18 cellular contexts compared by ENCODE assay signal in the genomic region with DNA sequence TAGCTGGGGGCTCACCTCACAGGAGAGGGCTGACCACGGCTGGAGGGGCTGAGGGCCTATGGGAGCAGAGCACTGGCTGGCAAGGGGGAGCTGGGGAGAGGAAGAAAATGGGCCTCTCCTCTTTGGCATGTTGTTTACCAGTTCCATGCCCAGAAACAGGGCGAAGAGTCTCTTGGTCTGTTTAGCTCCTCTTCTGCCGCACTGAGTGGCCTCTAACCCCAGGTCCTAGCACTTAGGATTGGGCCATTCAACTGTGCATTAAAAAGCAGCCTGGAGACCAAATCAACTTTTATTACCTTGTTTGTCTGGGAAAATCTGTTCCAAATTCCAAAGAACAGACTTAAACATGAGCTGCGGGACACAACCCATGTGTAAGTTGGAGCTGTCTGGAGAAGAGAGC.
A peak's percentile ranks its signal among the peaks of the same experiment; 100 is the strongest.
DNase-seq lines count a peak whose midpoint lies in the region; ATAC-seq, FAIRE-seq and TF ChIP-seq lines count a peak whose summit lies in the region.
"Had no signal": no experiment of that assay in that cellular context is flagged by ENCODE, and none has a peak within 500 bp of the region (broad histone marks: within the 10 kb centered on the region; RNA-seq: fewer than 3 reads in every experiment).

No MANE protein-coding gene starts in this region.

- peak overlapping the region in 1 of 2 donors; percentile 4 for H3K9ac ChIP-seq in liver (ENCODE audit: low read depth in 1 of 2, low read length in 2 of 2)
- H3K9ac ChIP-seq in HepG2 (ENCODE audit: insufficient read depth, low read depth, low read length), result no peak overlapping the region
- H3K9ac ChIP-seq: BLaER1 treated with 17β-estradiol and CSF1 and Interleukin-3, amounts not matched to agents 10 nM and 100 nM had no signal

- intact Hi-C loops in HepG2 (cut with micrococcal nuclease; ENCODE audit: unreplicated experiment) (no loop called here), right lobe of liver (cut with DNase I) (no loop called here)

- H3K4me3 ChIP-seq in liver (ENCODE audit: low read depth in 1 of 3, low read length in 3 of 3) (no peak overlapping the region), HepG2 (replicated peaks in 1 of 3; ENCODE audit: insufficient read depth in 1 of 3, low read depth in 2 of 3, low read length in 3 of 3) (no peak overlapping the region), right lobe of liver (no peak overlapping the region), osteoblast (ENCODE audit: insufficient read depth, low read length) (no peak overlapping the region)
- H3K4me3 ChIP-seq: BLaER1 treated with 17β-estradiol and CSF1 and Interleukin-3, amounts not matched to agents 10 nM and 100 nM; GM12878; HAP-1 had no signal

- no peaks in the 10 kb centered on the region for H3K27me3 Mint-ChIP-seq in stimulated activated memory B cell treated with anti-CD40 and anti-IgM and Interleukin-4, amounts not matched to agents 10 μg/mL and 1 μg/mL and 100 μg/mL, for 72 hours
- H3K27me3 Mint-ChIP-seq: B cell had no signal

- H3K9me3 Mint-ChIP-seq in stimulated activated memory B cell treated with anti-CD40 and anti-IgM and Interleukin-4, amounts not matched to agents 10 μg/mL and 1 μg/mL and 100 μg/mL, for 72 hours, result no peaks in the 10 kb centered on the region
- H3K9me3 Mint-ChIP-seq: CD8-positive, alpha-beta T cell had no signal

- POLR2A ChIA-PET in HepG2 (lab: Yijun Ruan, JAX), result no interaction called here

- H3K4me1 ChIP-seq in liver (ENCODE audit: control insufficient read depth in 4 of 4, insufficient read depth in 4 of 4, low read length in 3 of 4) (peaks cover 12 to 29% (median 20%) of the 10 kb centered on the region in 4 donors), HepG2 (ENCODE audit: insufficient read depth, low read length) (no peaks in the 10 kb centered on the region), right lobe of liver (peaks cover 0 to 36% (median 18%) of the 10 kb centered on the region in 4 donors), osteoblast (ENCODE audit: insufficient read depth, low read length) (no peaks in the 10 kb centered on the region)
- H3K4me1 ChIP-seq: HAP-1 had no signal

- H3K27ac Mint-ChIP-seq in stimulated activated memory B cell treated with anti-CD40 and anti-IgM and Interleukin-4, amounts not matched to agents 10 μg/mL and 1 μg/mL and 100 μg/mL, for 72 hours, result no peak overlapping the region
- H3K27ac Mint-ChIP-seq: B cell; CD8-positive, alpha-beta T cell had no signal

- BruUV-seq in HepG2 (replicated peaks; lab: Mats Ljungman, UMichigan), result no TSS peak

- no peak overlapping the region for H2AFZ ChIP-seq in HepG2 (ENCODE audit: low read length)
- H2AFZ ChIP-seq in osteoblast (ENCODE audit: low read length), result no peak overlapping the region

- H3K9me3 ChIP-seq in liver (ENCODE audit: control insufficient read depth in 4 of 4, low read length in 3 of 4) (no peaks in the 10 kb centered on the region), HepG2 (ENCODE audit: low read length) (no peaks in the 10 kb centered on the region), right lobe of liver (no peaks in the 10 kb centered on the region), osteoblast (ENCODE audit: low read depth, low read length) (no peaks in the 10 kb centered on the region)
- H3K9me3 ChIP-seq: HAP-1 had no signal

- DNase-seq in HepG2 (ENCODE audit: low spot score), result no peak
- DNase-seq in right lobe of liver, result peak in 1 of 3 donors; percentile 37
- DNase-seq in osteoblast (ENCODE audit: insufficient read length, low spot score, missing footprints), result peak; percentile 35
- no peak for DNase-seq in NCI-H2171 treated with DMSO at 0.1 percent for 48 hours (lab: John Stamatoyannopoulos, UW)
- DNase-seq: 8988T; CD8-positive, alpha-beta T cell; DMS 273 treated with DMSO at 0.1 percent for 48 hours; DMS53; DND-41; EL had no signal

- TF ChIP-seq RAD21 in liver (IDR thresholded peaks at IDR 0.05) (no peak), HepG2 (CRISPR knock-in tag; IDR thresholded peaks at IDR 0.05) (no peak)

- H3K27me3 ChIP-seq in liver (ENCODE audit: control insufficient read depth in 4 of 4, insufficient read depth in 4 of 4, low read length in 3 of 4) (no peaks in the 10 kb centered on the region), HepG2 (ENCODE audit: control insufficient read depth in 1 of 2, insufficient read depth in 2 of 2, low read length in 2 of 2) (peaks cover 0 to 1% of the 10 kb centered on the region in 2 experiments; a peak in 1 of 5 replicates), right lobe of liver (no peaks in the 10 kb centered on the region), osteoblast (ENCODE audit: insufficient read depth, low read length) (peaks cover 10% of the 10 kb centered on the region)
- H3K27me3 ChIP-seq: BLaER1 treated with 17β-estradiol and CSF1 and Interleukin-3, amounts not matched to agents 10 nM and 100 nM had no signal

- ATAC-seq in HepG2, result no peak
- peak; percentile 5 to 60 (median 40) for ATAC-seq in right lobe of liver
- ATAC-seq in GM18873 (IDR thresholded peaks at IDR 0.05; ENCODE audit: low FRiP score, unreplicated experiment), result no peak
- no peak for ATAC-seq in stimulated activated memory B cell treated with anti-CD40 and anti-IgM and Interleukin-4, amounts not matched to agents 10 μg/mL and 1 μg/mL and 100 μg/mL, for 72 hours
- ATAC-seq: CD8-positive, alpha-beta T cell; GM12878 had no signal

- H3K79me2 ChIP-seq in HepG2 (ENCODE audit: insufficient read depth, low read length) (no peaks in the 10 kb centered on the region), osteoblast (ENCODE audit: insufficient read depth, low read length) (no peaks in the 10 kb centered on the region)

- no peak for TF ChIP-seq EP300 in HepG2 (IDR thresholded peaks at IDR 0.05; ENCODE audit: low read depth in 2 of 2, low read length in 2 of 2)
- no peak for TF ChIP-seq EP300 in HepG2 (CRISPR knock-in tag; IDR thresholded peaks at IDR 0.05; ENCODE audit: borderline replicate concordance)

- no peaks in the 10 kb centered on the region for H3K4me1 Mint-ChIP-seq in stimulated activated memory B cell treated with anti-CD40 and anti-IgM and Interleukin-4, amounts not matched to agents 10 μg/mL and 1 μg/mL and 100 μg/mL, for 72 hours
- H3K4me1 Mint-ChIP-seq: B cell had no signal

- no peaks in the 10 kb centered on the region for H4K20me1 ChIP-seq in HepG2 (ENCODE audit: insufficient read depth, low read length)
- no peaks in the 10 kb centered on the region for H4K20me1 ChIP-seq in osteoblast (ENCODE audit: insufficient read depth, low read length)
- H4K20me1 ChIP-seq: BLaER1 treated with 17β-estradiol and CSF1 and Interleukin-3, amounts not matched to agents 10 nM and 100 nM had no signal

- H3K4me2 ChIP-seq in HepG2 (ENCODE audit: low read depth, low read length) (no peak overlapping the region), osteoblast (ENCODE audit: insufficient read depth, low read length) (no peak overlapping the region)
- H3K4me2 ChIP-seq: BLaER1 treated with 17β-estradiol and CSF1 and Interleukin-3, amounts not matched to agents 10 nM and 100 nM had no signal

- in situ Hi-C loops in HepG2 (cut with HindIII; ENCODE audit: extremely low pct_ligation_motif_present, low pct_unique_long_range_greater_than_20kb), result no loop called here

- 69% methylated on average over 4 of the region's 4 CpGs for WGBS in liver
- 44% methylated on average over 4 of the region's 4 CpGs for WGBS in HepG2 (ENCODE audit: low lambda C conversion rate)
- WGBS in right lobe of liver (ENCODE audit: insufficient coverage, low coverage, low lambda C conversion rate, missing lambda C conversion rate), result 51% methylated on average over 2 of the region's 4 CpGs

- H3K27ac ChIP-seq in liver (ENCODE audit: low read depth in 1 of 2, low read length in 2 of 2) (peak overlapping the region; percentile 83 to 86), HepG2 (ENCODE audit: extremely low read length, insufficient read depth, low read length) (no peak overlapping the region), right lobe of liver (peak overlapping the region; percentile 69 to 90 (median 78)), osteoblast (ENCODE audit: low read depth, low read length) (no peak overlapping the region)
- H3K27ac ChIP-seq: BLaER1 treated with 17β-estradiol and CSF1 and Interleukin-3, amounts not matched to agents 10 nM and 100 nM had no signal

- no peak for FAIRE-seq in HepG2 (lab: Jason Lieb, UNC)
- FAIRE-seq: GM12878, GM19239 had no signal

- no peaks in the 10 kb centered on the region for H3K36me3 Mint-ChIP-seq in stimulated activated memory B cell treated with anti-CD40 and anti-IgM and Interleukin-4, amounts not matched to agents 10 μg/mL and 1 μg/mL and 100 μg/mL, for 72 hours
- H3K36me3 Mint-ChIP-seq: CD8-positive, alpha-beta T cell had no signal

- H3K36me3 ChIP-seq in liver (ENCODE audit: control insufficient read depth in 4 of 4, insufficient read depth in 3 of 4, low read depth in 1 of 4, low read length in 3 of 4) (no peaks in the 10 kb centered on the region), HepG2 (replicated peaks in 1 of 2; ENCODE audit: control insufficient read depth in 1 of 2, insufficient read depth in 2 of 2, low read length in 2 of 2) (no peaks in the 10 kb centered on the region), right lobe of liver (no peaks in the 10 kb centered on the region), osteoblast (ENCODE audit: insufficient read depth, low read length) (no peaks in the 10 kb centered on the region)
- H3K36me3 ChIP-seq: BLaER1 treated with 17β-estradiol and CSF1 and Interleukin-3, amounts not matched to agents 10 nM and 100 nM; HAP-1 had no signal

- TF ChIP-seq POLR2A in HepG2 (IDR thresholded peaks at IDR 0.05; ENCODE audit: insufficient read depth in 1 of 2, low read depth in 2 of 2, low read length in 2 of 2) (no peak), right lobe of liver (IDR thresholded peaks at IDR 0.05) (no peak)

- CTCF ChIA-PET in HepG2 (lab: Yijun Ruan, JAX; ENCODE audit: low intra/inter-chr PET ratio, low total read pairs), result no interaction called here

- TF ChIP-seq CTCF in liver (IDR thresholded peaks at IDR 0.05; ENCODE audit: low read depth, low read length, missing input control), result no peak
- no peak for TF ChIP-seq CTCF in HepG2 (CRISPR knock-in tag; IDR thresholded peaks at IDR 0.05)
- no peak for TF ChIP-seq CTCF in right lobe of liver (IDR thresholded peaks at IDR 0.05)
- TF ChIP-seq CTCF in osteoblast (IDR thresholded peaks at IDR 0.05; ENCODE audit: extremely low read depth, low read depth, low read length), result no peak

- H3K4me3 Mint-ChIP-seq in stimulated activated memory B cell treated with anti-CD40 and anti-IgM and Interleukin-4, amounts not matched to agents 10 μg/mL and 1 μg/mL and 100 μg/mL, for 72 hours, result no peak overlapping the region
- H3K4me3 Mint-ChIP-seq: B cell; CD8-positive, alpha-beta T cell had no signal

TF ChIP-seq in liver, 16 proteins besides CTCF, POLR2A, EP300 and RAD21:
- TF ChIP-seq GABPA (IDR thresholded peaks at IDR 0.05 in 1 of 2, conservative IDR thresholded peaks at IDR 0.05 in 1 of 2) (no peak), TAF1 (conservative IDR thresholded peaks at IDR 0.05) (no peak), HNF4G (IDR thresholded peaks at IDR 0.05) (no peak), EGR1 (IDR thresholded peaks at IDR 0.05; ENCODE audit: low read depth in 2 of 2) (no peak)

TF ChIP-seq in HepG2, 621 proteins besides CTCF, POLR2A, EP300 and RAD21 (continues in another document):
- TF ChIP-seq SP140L (CRISPR knock-in tag; IDR thresholded peaks at IDR 0.05; ENCODE audit: borderline replicate concordance) (no peak), KLF11 (CRISPR knock-in tag; IDR thresholded peaks at IDR 0.05) (no peak), ZNF224 (CRISPR knock-in tag; IDR thresholded peaks at IDR 0.05) (no peak), ZNF530 (CRISPR knock-in tag; IDR thresholded peaks at IDR 0.05; ENCODE audit: low read depth) (no peak)

Comparison
In these comparisons a context has a peak if more than half of its experiments do, and no peak if none do; other contexts are left out.
1. H3K27ac ChIP-seq: peak in liver (2 of 2) and right lobe of liver (3 of 3); none in HepG2 (single experiment) and osteoblast (single experiment).
2. ATAC-seq: peak in right lobe of liver (4 of 4); none in HepG2 (single experiment), GM18873 (single experiment) and stimulated activated memory B cell treated with anti-CD40 and anti-IgM and Interleukin-4, amounts not matched to agents 10 μg/mL and 1 μg/mL and 100 μg/mL, for 72 hours (single experiment).